Comparison of ENCODE assay signal across 8 cellular contexts in the genomic region with DNA sequence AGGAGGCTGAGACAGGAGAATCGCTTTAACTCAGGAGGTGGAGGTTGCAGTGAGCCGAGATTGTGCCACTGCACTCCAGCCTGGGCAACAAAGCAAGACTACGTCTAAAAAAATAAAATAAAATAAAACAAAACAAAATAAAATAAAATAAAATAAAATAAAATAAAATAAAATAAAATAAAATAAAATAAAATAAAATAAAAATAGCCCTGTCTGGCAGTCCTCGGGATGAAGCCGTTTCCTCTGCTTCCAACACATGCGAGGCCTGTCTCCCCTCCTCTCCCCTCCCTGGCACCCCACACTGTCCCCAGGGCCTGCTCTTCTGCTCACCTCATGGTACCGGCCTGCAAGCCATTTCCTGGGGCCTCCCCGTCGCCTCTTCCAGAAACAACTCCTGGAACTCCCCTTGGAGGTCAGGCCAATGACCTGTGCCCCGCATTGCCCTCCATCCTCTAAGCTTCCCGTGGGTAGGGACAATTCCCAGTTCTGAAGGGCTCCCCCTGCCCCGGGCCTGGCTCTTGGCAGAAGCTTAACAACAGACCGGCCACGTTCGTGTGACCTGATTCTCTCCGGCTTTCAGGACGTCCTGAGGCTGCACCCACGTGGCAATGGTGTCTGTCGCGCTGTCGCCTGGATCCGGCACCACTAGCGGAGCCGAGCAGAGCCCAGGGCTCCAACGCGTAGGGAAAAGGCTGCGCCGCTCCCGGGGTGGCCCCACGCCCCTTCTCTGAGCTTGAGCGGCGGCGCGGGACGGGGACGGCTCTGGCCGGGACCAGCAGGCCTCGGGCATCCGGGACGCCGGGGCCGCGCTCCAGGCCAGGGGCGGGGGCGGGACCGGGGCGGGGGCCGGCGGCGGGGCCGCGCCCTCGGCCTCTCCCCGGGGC. TPM values are rescaled to one million over a fixed set of nuclear protein-coding genes. Genes with fewer than 3 reads are reported as not detected.
DNase-seq lines count a peak whose midpoint lies in the region; ATAC-seq and TF ChIP-seq lines count a peak whose summit lies in the region.

No MANE protein-coding gene starts in this region.

- H3K27ac ChIP-seq in urinary bladder (ENCODE audit: low read depth), result peak overlapping the region; percentile 48

- H3K4me1 ChIP-seq in urinary bladder (ENCODE audit: insufficient read depth), result peaks cover 2% of the 10 kb centered on the region

- 14% methylated on average over 53 of the region's 54 CpGs for WGBS in urinary bladder

- peak; percentile 28 for ATAC-seq in HG03045 (IDR thresholded peaks at IDR 0.05; ENCODE audit: unreplicated experiment)

- H3K4me3 ChIP-seq in urinary bladder (ENCODE audit: low read depth, low read length), result peak overlapping the region; percentile 83

- no peaks in the 10 kb centered on the region for H3K36me3 ChIP-seq in urinary bladder (ENCODE audit: insufficient read depth)

- DNase-seq in Daoy (ENCODE audit: low read depth), result peak; percentile 55
- DNase-seq in activated CD4-positive, alpha-beta T cell treated with anti-CD3 and anti-CD28 coated beads, Interleukin-2, amount 50 U/mL, for 24 hours (ENCODE audit: low read depth in 1 of 2, low spot score in 1 of 2), result peak; percentile 9 to 20
- peak; percentile 68 to 72 for DNase-seq in erythroblast (lab: John Stamatoyannopoulos, UW)
- peak; percentile 57 for DNase-seq in myocyte (ENCODE audit: low read depth)
- no peak for DNase-seq in DMS153 (lab: John Stamatoyannopoulos, UW)
- DNase-seq in NCI-H2227 (lab: John Stamatoyannopoulos, UW; ENCODE audit: unreplicated experiment), result no peak

- TF ChIP-seq POLR2A in erythroblast (IDR thresholded peaks at IDR 0.05; ENCODE audit: low read length), result peak; percentile 42

RNA-seq across cellular contexts. Expression of a gene that starts 0.5 kb away (rescaled TPM):
- 29.7 and 63.5 TPM in 2 replicates for total RNA-seq in Daoy (2014; rRNA removed; shearing (Covaris generic))
- 53.2 and 80.0 TPM in 2 replicates for total RNA-seq in myocyte
- polyA plus RNA-seq in myocyte (2012), result 29.0 TPM
- total RNA-seq in urinary bladder, result 11.2 TPM
- polyA plus RNA-seq in urinary bladder, result 38.0 TPM

Comparison
In these comparisons a context has a peak if more than half of its experiments do, and no peak if none do; other contexts are left out.
1. DNase-seq: peak in Daoy (single experiment), activated CD4-positive, alpha-beta T cell treated with anti-CD3 and anti-CD28 coated beads, Interleukin-2, amount 50 U/mL, for 24 hours (2 of 2), erythroblast (2 of 2) and myocyte (single experiment); none in DMS153 (single experiment) and NCI-H2227 (single experiment).